ENCODE assay signal across 1 cellular context in genomic region chr1:236010443-236010842, GRCh38.
TF ChIP-seq lines count a peak whose summit lies in the region.

No MANE protein-coding gene starts in this region.

TF ChIP-seq in SK-N-SH, 30 proteins besides CTCF, POLR2A, EP300 and RAD21 (continued from another document):
- no peak for TF ChIP-seq REST (IDR thresholded peaks at IDR 0.05; ENCODE audit: low read depth, low read length)
- no peak for TF ChIP-seq RCOR1 (IDR thresholded peaks at IDR 0.05; ENCODE audit: low read length)
- TF ChIP-seq EZH2phosphoT487 (IDR thresholded peaks at IDR 0.05; ENCODE audit: borderline replicate concordance, low read depth) = no peak
- TF ChIP-seq PBX3 (IDR thresholded peaks at IDR 0.05) = no peak
- no peak for TF ChIP-seq FOSL2 (IDR thresholded peaks at IDR 0.05; ENCODE audit: borderline replicate concordance, low read depth)
- no peak for TF ChIP-seq CHD2 (IDR thresholded peaks at IDR 0.05; ENCODE audit: low read length, partially characterized antibody)
- no peak for TF ChIP-seq JUND (IDR thresholded peaks at IDR 0.05)
- TF ChIP-seq MAX (IDR thresholded peaks at IDR 0.05; ENCODE audit: low read depth) = no peak
- TF ChIP-seq NRF1 (IDR thresholded peaks at IDR 0.05; ENCODE audit: low read depth, low read length) = no peak
- TF ChIP-seq TAF1 (IDR thresholded peaks at IDR 0.05; ENCODE audit: borderline replicate concordance, low read depth, low read length) = no peak
- no peak for TF ChIP-seq RXRA (IDR thresholded peaks at IDR 0.05; ENCODE audit: borderline replicate concordance, low read depth)
- TF ChIP-seq USF2 (IDR thresholded peaks at IDR 0.05; ENCODE audit: borderline replicate concordance, low read depth, low read length) = no peak
TF ChIP-seq in SK-N-SH: peak in this region for 0.
